21 cellular contexts compared by ENCODE assay signal in genomic region chr10:131737543-131738395, GRCh38.
"Had no signal": no experiment of that assay in that cellular context is flagged by ENCODE, and none has a peak within 500 bp of the region (broad histone marks: within the 10 kb centered on the region; RNA-seq: fewer than 3 reads in every experiment).

No MANE protein-coding gene starts in this region.

- H3K36me3 ChIP-seq: brain microvascular endothelial cell, gastroesophageal sphincter, heart right ventricle, thoracic aorta, uterus, WERI-Rb-1 had no signal

- H3K27me3 ChIP-seq: brain microvascular endothelial cell, uterus had no signal

- ATAC-seq: activated CD4-positive, alpha-beta T cell treated with anti-CD3 and anti-CD28 coated beads for 36 hours; activated T-cell treated with anti-CD3 and anti-CD28 coated beads, Interleukin-2, amount 50 U/mL, for 72 hours; gastroesophageal sphincter; heart right ventricle; left lobe of liver; mucosa of descending colon; naive thymus-derived CD4-positive, alpha-beta T cell; T-helper 17 cell had no signal

- H3K27ac ChIP-seq: brain microvascular endothelial cell, gastroesophageal sphincter, heart right ventricle, thoracic aorta, uterus, WERI-Rb-1 had no signal

- DNase-seq: activated CD4-positive, alpha-beta T cell treated with anti-CD3 and anti-CD28 coated beads for 36 hours; activated gamma-delta T cell; activated T-cell treated with anti-CD3 and anti-CD28 coated beads, Interleukin-2, amount 50 U/mL, for 72 hours; brain microvascular endothelial cell; cerebellar nuclear complex; dermis blood vessel endothelial cell; heart right ventricle; mammary epithelial cell; mucosa of descending colon; naive thymus-derived CD4-positive, alpha-beta T cell; small intestine; stimulated activated CD4-positive, alpha-beta T cell treated with anti-CD3 and anti-CD28 coated beads, Interleukin-4, amount 100 ng/mL, for 4 hours; T-helper 17 cell; uterus; WERI-Rb-1 had no signal

- H3K4me1 ChIP-seq: gastroesophageal sphincter, heart right ventricle, uterus had no signal

- H3K27ac Mint-ChIP-seq: activated CD4-positive, alpha-beta memory T cell treated with anti-CD3 and anti-CD28 coated beads for 36 hours; activated CD4-positive, alpha-beta T cell treated with anti-CD3 and anti-CD28 coated beads for 36 hours; activated naive CD8-positive, alpha-beta T cell; activated T-cell treated with anti-CD3 and anti-CD28 coated beads, Interleukin-2, amount 50 U/mL, for 72 hours; stimulated activated naive CD8-positive, alpha-beta T cell treated with anti-CD3 and anti-CD28 coated beads, Interleukin-15, Interleukin-2, amounts not matched to agents 100 ng/mL and 50 ng/mL, for 24 hours; T-helper 17 cell had no signal

- H3K36me3 Mint-ChIP-seq: activated CD4-positive, alpha-beta memory T cell treated with anti-CD3 and anti-CD28 coated beads for 36 hours; activated naive CD8-positive, alpha-beta T cell had no signal

- H3K4me1 Mint-ChIP-seq: activated CD4-positive, alpha-beta T cell treated with anti-CD3 and anti-CD28 coated beads for 36 hours; T-helper 17 cell had no signal

- H3K9me3 ChIP-seq: mucosa of descending colon, thoracic aorta, uterus had no signal

- H3K4me3 Mint-ChIP-seq: activated CD4-positive, alpha-beta memory T cell treated with anti-CD3 and anti-CD28 coated beads for 36 hours; activated CD4-positive, alpha-beta T cell treated with anti-CD3 and anti-CD28 coated beads for 36 hours; activated naive CD8-positive, alpha-beta T cell; activated T-cell treated with anti-CD3 and anti-CD28 coated beads, Interleukin-2, amount 50 U/mL, for 72 hours; naive thymus-derived CD4-positive, alpha-beta T cell; stimulated activated naive CD8-positive, alpha-beta T cell treated with anti-CD3 and anti-CD28 coated beads, Interleukin-15, Interleukin-2, amounts not matched to agents 100 ng/mL and 50 ng/mL, for 24 hours; T-helper 17 cell had no signal

- H3K4me3 ChIP-seq: gastroesophageal sphincter, heart right ventricle, mucosa of descending colon, thoracic aorta, uterus had no signal
